Comparison of ENCODE assay signal across 13 cellular contexts in genomic region chr2:182426082-182426914, GRCh38. TPM values are rescaled to one million over a fixed set of nuclear protein-coding genes. Genes with fewer than 3 reads are reported as not detected.
A peak's percentile ranks its signal among the peaks of the same experiment; 100 is the strongest.
DNase-seq lines count a peak whose midpoint lies in the region; ATAC-seq and TF ChIP-seq lines count a peak whose summit lies in the region.
"Had no signal": no experiment of that assay in that cellular context is flagged by ENCODE, and none has a peak within 500 bp of the region (broad histone marks: within the 10 kb centered on the region; RNA-seq: fewer than 3 reads in every experiment).

No MANE protein-coding gene starts in this region.

- H3K9ac ChIP-seq in endodermal cell (ENCODE audit: extremely low read depth, low read length, poor library complexity, severe bottlenecking) = no peak overlapping the region

- H3K9me3 Mint-ChIP-seq in endodermal cell = no peaks in the 10 kb centered on the region
- H3K9me3 Mint-ChIP-seq: activated naive CD4-positive, alpha-beta T cell treated with anti-CD3 and anti-CD28 coated beads, Interleukin-2, amount 10 ng/mL, durations not matched to agents 7 days and 5 days had no signal

- WGBS in endodermal cell (ENCODE audit: insufficient coverage in 1 of 2, insufficient read length in 1 of 2), 2 experiments = 83 to 100% methylated on average over 3 to 8 of the region's 8 CpGs
- WGBS in lung, 2 donors = 21 to 33% methylated on average over 8 of the region's 8 CpGs

- H3K4me3 ChIP-seq in endodermal cell (ENCODE audit: low read length) (no peak overlapping the region), lung (no peak overlapping the region)

- H3K4me3 Mint-ChIP-seq in endodermal cell = no peak overlapping the region
- H3K4me3 Mint-ChIP-seq: activated naive CD4-positive, alpha-beta T cell treated with anti-CD3 and anti-CD28 coated beads, Interleukin-2, amount 10 ng/mL, durations not matched to agents 7 days and 5 days had no signal

- H3K4me1 ChIP-seq in endodermal cell (ENCODE audit: control insufficient read depth, insufficient read depth, low read length) = no peaks in the 10 kb centered on the region
- H3K4me1 ChIP-seq in lung (ENCODE audit: control insufficient read depth in 2 of 2, insufficient read depth in 2 of 2, low read length in 2 of 2) = peaks cover 0 to 3% of the 10 kb centered on the region in 2 donors

- TF ChIP-seq CTCF in endodermal cell (conservative IDR thresholded peaks at IDR 0.05) (no peak), lung (IDR thresholded peaks at IDR 0.05; ENCODE audit: control extremely low read depth, extremely low read depth) (no peak)

- no peaks in the 10 kb centered on the region for H3K36me3 Mint-ChIP-seq in endodermal cell (ENCODE audit: low read depth)
- H3K36me3 Mint-ChIP-seq: activated naive CD4-positive, alpha-beta T cell treated with anti-CD3 and anti-CD28 coated beads, Interleukin-2, amount 10 ng/mL, durations not matched to agents 7 days and 5 days had no signal

- no peak overlapping the region for H3K27ac Mint-ChIP-seq in endodermal cell
- H3K27ac Mint-ChIP-seq: activated naive CD4-positive, alpha-beta T cell treated with anti-CD3 and anti-CD28 coated beads, Interleukin-2, amount 10 ng/mL, durations not matched to agents 7 days and 5 days had no signal

- no peaks in the 10 kb centered on the region for H3K27me3 ChIP-seq in endodermal cell (ENCODE audit: control insufficient read depth, insufficient read depth, low read length, poor library complexity, severe bottlenecking)
- H3K27me3 ChIP-seq in lung (ENCODE audit: control insufficient read depth, insufficient read depth) = no peaks in the 10 kb centered on the region

- H3K27ac ChIP-seq in endodermal cell (ENCODE audit: low read depth, low read length) (no peak overlapping the region), lung (ENCODE audit: low read depth in 1 of 2, low read length in 1 of 2) (peak overlapping the region; percentile 42 to 62)
- H3K27ac ChIP-seq: VCaP had no signal

- H3K9me3 ChIP-seq in endodermal cell (ENCODE audit: control insufficient read depth, low read length) (no peaks in the 10 kb centered on the region), lung (ENCODE audit: control insufficient read depth in 2 of 2, insufficient read depth in 1 of 2, low read length in 1 of 2) (no peaks in the 10 kb centered on the region)

- ATAC-seq in lung (ENCODE audit: insufficient read depth, low FRiP score) (peak; percentile 34), HG03175 (IDR thresholded peaks at IDR 0.05; ENCODE audit: unreplicated experiment) (no peak)
- ATAC-seq: esophagus mucosa, PC-3 had no signal

- H3K4me1 Mint-ChIP-seq in endodermal cell = no peaks in the 10 kb centered on the region
- H3K4me1 Mint-ChIP-seq: activated naive CD4-positive, alpha-beta T cell treated with anti-CD3 and anti-CD28 coated beads, Interleukin-2, amount 10 ng/mL, durations not matched to agents 7 days and 5 days had no signal

- H3K36me3 ChIP-seq in endodermal cell (ENCODE audit: control insufficient read depth, insufficient read depth, low read length) = no peaks in the 10 kb centered on the region
- no peaks in the 10 kb centered on the region for H3K36me3 ChIP-seq in lung (ENCODE audit: control insufficient read depth in 2 of 2, insufficient read depth in 2 of 2, low read length in 2 of 2)

- peak; percentile 11 for DNase-seq in LHCN-M2 (ENCODE audit: low read depth)
- DNase-seq in endodermal cell = peak; percentile 38
- DNase-seq in lung (ENCODE audit: low spot score) = no peak
- peak; percentile 33 for DNase-seq in stromal cell of bone marrow (ENCODE audit: low read depth)
- DNase-seq in mucosa of gallbladder (ENCODE audit: low spot score) = no peak
- no peak for DNase-seq in ureter (ENCODE audit: low spot score)
- no peak for DNase-seq in NCI-H2196 (lab: John Stamatoyannopoulos, UW; ENCODE audit: unreplicated experiment)
- DNase-seq: activated naive CD4-positive, alpha-beta T cell treated with anti-CD3 and anti-CD28 coated beads, Interleukin-2, amount 10 ng/mL, durations not matched to agents 7 days and 5 days; COR-L47; PC-3 had no signal

- no peaks in the 10 kb centered on the region for H3K27me3 Mint-ChIP-seq in endodermal cell (ENCODE audit: insufficient read depth)
- H3K27me3 Mint-ChIP-seq: activated naive CD4-positive, alpha-beta T cell treated with anti-CD3 and anti-CD28 coated beads, Interleukin-2, amount 10 ng/mL, durations not matched to agents 7 days and 5 days had no signal

RNA-seq across cellular contexts. Expression of gene PDE1A, which starts 0.5 kb away (rescaled TPM):
- 3.1 and 3.5 TPM in 2 replicates for total RNA-seq in LHCN-M2 (2014; rRNA removed)
- 0.90 TPM for polyA plus RNA-seq in LHCN-M2 (2012)
- total RNA-seq in endodermal cell = under 1 TPM in 1 of 2 donors, not detected in 1; 0.31 TPM
- polyA plus RNA-seq in endodermal cell (2013, experiment 1 of 2) = 32.0 TPM
- 29.6 TPM for polyA plus RNA-seq in endodermal cell (2013, experiment 2 of 2)
- total RNA-seq in lung = 10 to 100 TPM in 1 of 2 donors, 1 to 10 TPM in 1; 5.5 to 11.8 TPM
- polyA plus RNA-seq in lung = 1 to 10 TPM; 1.0 to 1.7 TPM
- total RNA-seq in mucosa of gallbladder = 27.8 TPM
- total RNA-seq in ureter = 9.7 TPM
- total RNA-seq: PC-3 had no signal

Comparison
In these comparisons a context has a peak if more than half of its experiments do, and no peak if none do; other contexts are left out.
1. DNase-seq: peak in LHCN-M2 (single experiment), endodermal cell (single experiment) and stromal cell of bone marrow (single experiment); none in lung (single experiment), mucosa of gallbladder (single experiment), ureter (single experiment) and NCI-H2196 (single experiment).